25 cellular contexts compared by ENCODE assay signal in genomic region chr16:82750078-82750477, GRCh38.
"Had no signal": no experiment of that assay in that cellular context is flagged by ENCODE, and none has a peak within 500 bp of the region (broad histone marks: within the 10 kb centered on the region; RNA-seq: fewer than 3 reads in every experiment).

No MANE protein-coding gene starts in this region.

- H3K4me3 ChIP-seq: colonic mucosa, esophagus squamous epithelium, mucosa of descending colon, neural progenitor cell, prostate gland, right atrium auricular region had no signal

- DNase-seq: activated CD4-positive, alpha-beta T cell treated with anti-CD3 and anti-CD28 coated beads, Interleukin-2, amount 50 U/mL, for 1 hour; activated CD4-positive, CD25-positive, alpha-beta regulatory T cell treated with anti-CD3 and anti-CD28 coated beads, Interleukin-2, amount 50 U/mL, for 72 hours; activated CD8-positive, alpha-beta memory T cell treated with anti-CD3 and anti-CD28 coated beads, Interleukin-2, amount 50 U/mL, for 4 hours; activated naive CD4-positive, alpha-beta T cell treated with anti-CD3 and anti-CD28 coated beads, Interleukin-2, amount 10 ng/mL, durations not matched to agents 7 days and 5 days; activated naive CD8-positive, alpha-beta T cell treated with anti-CD3 and anti-CD28 coated beads, Interleukin-2, amount 50 U/mL, for 24 hours; activated T-cell treated with anti-CD3 and anti-CD28 coated beads, Interleukin-2, amount 50 U/mL, for 4 hours; aorta; colonic mucosa; effector memory CD4-positive, alpha-beta T cell; esophagus squamous epithelium; hippocampal formation; left cardiac atrium; mammary epithelial cell; mucosa of descending colon; naive thymus-derived CD4-positive, alpha-beta T cell; stimulated activated CD4-positive, alpha-beta T cell treated with anti-CD3 and anti-CD28 coated beads, Interleukin-2, amount 100 ng/mL, for 24 hours; stimulated activated naive CD8-positive, alpha-beta T cell treated with anti-CD3 and anti-CD28 coated beads, Interleukin-15, amount 100 ng/mL, for 72 hours; SW 1271; T-helper 2 cell; trophoblast cell had no signal

- H3K27me3 ChIP-seq: colonic mucosa, esophagus squamous epithelium, neural progenitor cell, right atrium auricular region had no signal

- H3K9ac ChIP-seq: neural progenitor cell had no signal

- H3K36me3 ChIP-seq: colonic mucosa, esophagus squamous epithelium, neural progenitor cell, prostate gland, right atrium auricular region had no signal

- H3K27ac ChIP-seq: colonic mucosa, esophagus squamous epithelium, neural progenitor cell, prostate gland, right atrium auricular region, VCaP had no signal

- H3K9me3 ChIP-seq: colonic mucosa, esophagus squamous epithelium, mucosa of descending colon, prostate gland, right atrium auricular region had no signal

- H3K4me2 ChIP-seq: neural progenitor cell had no signal

- H2AFZ ChIP-seq: neural progenitor cell had no signal

- H3K4me1 ChIP-seq: colonic mucosa, esophagus squamous epithelium, prostate gland had no signal

- FAIRE-seq: islet of Langerhans had no signal
